ENCODE assay signal across 1 cellular context in the genomic region with DNA sequence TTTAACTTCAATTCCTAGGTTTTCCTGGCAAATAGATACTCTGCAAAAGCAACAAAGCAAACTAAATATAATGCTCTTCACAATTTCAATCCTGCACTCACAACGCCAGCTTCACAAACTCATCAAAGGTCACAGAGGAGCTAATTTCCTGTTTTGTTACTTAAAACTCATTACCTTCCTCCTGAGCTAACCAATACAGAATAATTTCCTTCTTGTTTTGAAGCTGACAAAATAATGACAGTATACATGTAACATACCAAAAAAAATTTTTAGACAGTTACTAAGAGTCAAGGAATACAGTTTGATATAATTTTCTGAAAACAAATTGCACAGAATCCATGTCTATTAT.
TF ChIP-seq lines count a peak whose summit lies in the region.

No MANE protein-coding gene starts in this region.

TF ChIP-seq in IMR-90, 13 proteins besides CTCF, POLR2A, EP300 and RAD21:
- TF ChIP-seq, protein P1, sequence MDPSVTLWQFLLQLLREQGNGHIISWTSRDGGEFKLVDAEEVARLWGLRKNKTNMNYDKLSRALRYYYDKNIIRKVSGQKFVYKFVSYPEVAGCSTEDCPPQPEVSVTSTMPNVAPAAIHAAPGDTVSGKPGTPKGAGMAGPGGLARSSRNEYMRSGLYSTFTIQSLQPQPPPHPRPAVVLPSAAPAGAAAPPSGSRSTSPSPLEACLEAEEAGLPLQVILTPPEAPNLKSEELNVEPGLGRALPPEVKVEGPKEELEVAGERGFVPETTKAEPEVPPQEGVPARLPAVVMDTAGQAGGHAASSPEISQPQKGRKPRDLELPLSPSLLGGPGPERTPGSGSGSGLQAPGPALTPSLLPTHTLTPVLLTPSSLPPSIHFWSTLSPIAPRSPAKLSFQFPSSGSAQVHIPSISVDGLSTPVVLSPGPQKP (IDR thresholded peaks at IDR 0.05; ENCODE audit: borderline replicate concordance, low read depth, low read length): no peak
- TF ChIP-seq MAFK (IDR thresholded peaks at IDR 0.05; ENCODE audit: low read depth, low read length) (no peak), SMC3 (IDR thresholded peaks at IDR 0.05; ENCODE audit: low read depth, low read length) (no peak), FOS (IDR thresholded peaks at IDR 0.05; ENCODE audit: low read depth, low read length) (no peak), MAZ (IDR thresholded peaks at IDR 0.05; ENCODE audit: borderline replicate concordance, low read depth, low read length) (no peak), MXI1 (IDR thresholded peaks at IDR 0.05; ENCODE audit: borderline replicate concordance, low read depth, low read length) (no peak), CEBPB (IDR thresholded peaks at IDR 0.05; ENCODE audit: low read depth, low read length) (no peak), NFE2L2 (IDR thresholded peaks at IDR 0.05; ENCODE audit: low read depth, low read length) (no peak), RFX5 (IDR thresholded peaks at IDR 0.05; ENCODE audit: low read depth, low read length) (no peak), BHLHE40 (IDR thresholded peaks at IDR 0.05; ENCODE audit: low read depth, low read length) (no peak), CHD1 (IDR thresholded peaks at IDR 0.05; ENCODE audit: low read depth, low read length) (no peak), RCOR1 (IDR thresholded peaks at IDR 0.05; ENCODE audit: insufficient replicate concordance, low read length) (no peak)
- TF ChIP-seq, protein P2, sequence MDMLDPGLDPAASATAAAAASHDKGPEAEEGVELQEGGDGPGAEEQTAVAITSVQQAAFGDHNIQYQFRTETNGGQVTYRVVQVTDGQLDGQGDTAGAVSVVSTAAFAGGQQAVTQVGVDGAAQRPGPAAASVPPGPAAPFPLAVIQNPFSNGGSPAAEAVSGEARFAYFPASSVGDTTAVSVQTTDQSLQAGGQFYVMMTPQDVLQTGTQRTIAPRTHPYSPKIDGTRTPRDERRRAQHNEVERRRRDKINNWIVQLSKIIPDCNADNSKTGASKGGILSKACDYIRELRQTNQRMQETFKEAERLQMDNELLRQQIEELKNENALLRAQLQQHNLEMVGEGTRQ (IDR thresholded peaks at IDR 0.05; ENCODE audit: low read depth, low read length): no peak
